16 cellular contexts compared by ENCODE assay signal in the genomic region with DNA sequence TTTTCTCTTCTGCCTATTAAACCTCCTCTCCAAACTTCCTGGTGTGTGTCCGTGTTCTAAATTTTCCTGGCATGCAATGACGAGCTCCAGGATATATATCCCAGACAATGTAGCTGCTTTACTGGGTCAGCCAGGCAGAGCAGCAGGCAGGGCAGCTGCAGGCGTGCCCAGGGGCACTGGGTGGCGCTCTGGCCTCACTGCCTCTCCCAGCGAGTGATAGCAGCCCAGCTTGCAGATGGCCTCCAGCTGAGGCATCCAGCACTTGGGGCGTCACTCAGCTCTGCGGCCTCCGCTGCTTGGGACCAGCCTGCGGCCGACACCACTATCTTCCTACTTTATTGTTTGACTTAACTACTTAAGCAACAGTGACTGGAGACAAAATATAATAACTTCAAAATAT. TPM values are rescaled to one million over a fixed set of nuclear protein-coding genes. Genes with fewer than 3 reads are reported as not detected.
DNase-seq lines count a peak whose midpoint lies in the region; ATAC-seq, FAIRE-seq and TF ChIP-seq lines count a peak whose summit lies in the region.
"Had no signal": no experiment of that assay in that cellular context is flagged by ENCODE, and none has a peak within 500 bp of the region (broad histone marks: within the 10 kb centered on the region; RNA-seq: fewer than 3 reads in every experiment).

No MANE protein-coding gene starts in this region.

- TF ChIP-seq POLR2A in HepG2 (IDR thresholded peaks at IDR 0.05; ENCODE audit: insufficient read depth in 1 of 2, low read depth in 2 of 2, low read length in 2 of 2) (no peak), right lobe of liver (IDR thresholded peaks at IDR 0.05) (no peak), erythroblast (IDR thresholded peaks at IDR 0.05; ENCODE audit: low read length) (no peak), gastroesophageal sphincter (IDR thresholded peaks at IDR 0.05) (no peak)

- BruUV-seq in HepG2 (replicated peaks; lab: Mats Ljungman, UMichigan), result no TSS peak
- no TSS peak for BruUV-seq in OCI-LY7 (replicated peaks; lab: Mats Ljungman, UMichigan)

- H3K4me1 ChIP-seq in HepG2 (ENCODE audit: insufficient read depth, low read length), result no peaks in the 10 kb centered on the region
- H3K4me1 ChIP-seq in right lobe of liver, result peaks cover 0 to 7% (median 0%) of the 10 kb centered on the region in 4 donors
- no peaks in the 10 kb centered on the region for H3K4me1 ChIP-seq in OCI-LY7 (ENCODE audit: insufficient read depth, low read length, poor library complexity, severe bottlenecking)
- H3K4me1 ChIP-seq in gastroesophageal sphincter, result no peaks in the 10 kb centered on the region

- no peak overlapping the region for H3K4me3 Mint-ChIP-seq in T-helper 2 cell treated with Interferon-gamma antibody and Interleukin-4, amounts not matched to agents 5 μg/mL and 100 μg/mL, for 36 hours
- H3K4me3 Mint-ChIP-seq: activated naive CD8-positive, alpha-beta T cell; stimulated activated memory B cell treated with anti-CD40 and anti-IgM and Interleukin-4, amounts not matched to agents 10 μg/mL and 1 μg/mL and 100 μg/mL, for 72 hours; type B pancreatic cell had no signal

- H3K9ac ChIP-seq in HepG2 (ENCODE audit: insufficient read depth, low read depth, low read length), result no peak overlapping the region

- in situ Hi-C loops in HepG2 (cut with HindIII; ENCODE audit: extremely low pct_ligation_motif_present, low pct_unique_long_range_greater_than_20kb), result no loop called here

- CTCF ChIA-PET in HepG2 (lab: Yijun Ruan, JAX; ENCODE audit: low intra/inter-chr PET ratio, low total read pairs), result no interaction called here
- CTCF ChIA-PET in OCI-LY7 (lab: Charles Lee; ENCODE audit: unreplicated experiment), result no interaction called here

- H3K27ac Mint-ChIP-seq in T-helper 2 cell treated with Interferon-gamma antibody and Interleukin-4, amounts not matched to agents 5 μg/mL and 100 μg/mL, for 36 hours, result no peak overlapping the region
- H3K27ac Mint-ChIP-seq: activated naive CD8-positive, alpha-beta T cell; stimulated activated memory B cell treated with anti-CD40 and anti-IgM and Interleukin-4, amounts not matched to agents 10 μg/mL and 1 μg/mL and 100 μg/mL, for 72 hours; type B pancreatic cell had no signal

- H3K27me3 ChIP-seq in HepG2 (ENCODE audit: control insufficient read depth in 1 of 2, insufficient read depth in 2 of 2, low read length in 2 of 2) (no peaks in the 10 kb centered on the region), right lobe of liver (no peaks in the 10 kb centered on the region), gastroesophageal sphincter (no peaks in the 10 kb centered on the region)

- H3K4me2 ChIP-seq in HepG2 (ENCODE audit: low read depth, low read length), result no peak overlapping the region
- H3K4me2 ChIP-seq in OCI-LY7 (ENCODE audit: low read length), result no peak overlapping the region

- no peak for DNase-seq in HepG2 (ENCODE audit: low spot score)
- no peak for DNase-seq in right lobe of liver
- DNase-seq in OCI-LY7 (ENCODE audit: low spot score), result no peak
- DNase-seq in erythroblast (lab: John Stamatoyannopoulos, UW), result peak; percentile 9 to 10
- DNase-seq in NCI-H748 (lab: John Stamatoyannopoulos, UW; ENCODE audit: unreplicated experiment), result no peak
- DNase-seq in NCI-H1694 treated with DMSO at 0.1 percent for 48 hours (lab: John Stamatoyannopoulos, UW), result no peak
- no peak for DNase-seq in T-helper 2 cell treated with Interferon-gamma antibody and Interleukin-4, amounts not matched to agents 5 μg/mL and 100 μg/mL, for 36 hours (ENCODE audit: low spot score)
- DNase-seq: activated CD4-positive, CD25-positive, alpha-beta regulatory T cell; effector memory CD4-positive, alpha-beta T cell; occipital lobe had no signal

- no peaks in the 10 kb centered on the region for H3K9me2 ChIP-seq in OCI-LY7 (ENCODE audit: insufficient read depth, low read length)

- POLR2A ChIA-PET in HepG2 (lab: Yijun Ruan, JAX) (no interaction called here), OCI-LY7 (lab: Charles Lee) (no interaction called here)

- no peak for FAIRE-seq in HepG2 (lab: Jason Lieb, UNC)

- TF ChIP-seq CTCF in HepG2 (CRISPR knock-in tag; IDR thresholded peaks at IDR 0.05), result 0 out of 2 replicates have a peak, but pooled peaks have one; percentile 28
- no peak for TF ChIP-seq CTCF in right lobe of liver (IDR thresholded peaks at IDR 0.05)
- TF ChIP-seq CTCF in OCI-LY7 (conservative IDR thresholded peaks at IDR 0.05; ENCODE audit: low read length), result 0 out of 2 replicates have a peak, but pooled peaks have one; percentile 11
- no peak for TF ChIP-seq CTCF in gastroesophageal sphincter (IDR thresholded peaks at IDR 0.05)

- no peak for TF ChIP-seq RAD21 in HepG2 (CRISPR knock-in tag; IDR thresholded peaks at IDR 0.05)

- no peak overlapping the region for H2AFZ ChIP-seq in HepG2 (ENCODE audit: low read length)
- no peak overlapping the region for H2AFZ ChIP-seq in OCI-LY7 (ENCODE audit: low read length)

- H3K27ac ChIP-seq in HepG2 (ENCODE audit: extremely low read length, insufficient read depth, low read length), result no peak overlapping the region
- H3K27ac ChIP-seq in right lobe of liver, result no peak overlapping the region
- no peak overlapping the region for H3K27ac ChIP-seq in OCI-LY7 (ENCODE audit: low read depth, low read length, poor library complexity, severe bottlenecking)
- H3K27ac ChIP-seq in gastroesophageal sphincter, result no peak overlapping the region

- H3K4me1 Mint-ChIP-seq in T-helper 2 cell treated with Interferon-gamma antibody and Interleukin-4, amounts not matched to agents 5 μg/mL and 100 μg/mL, for 36 hours (ENCODE audit: low read depth), result peaks cover 15% of the 10 kb centered on the region
- H3K4me1 Mint-ChIP-seq: stimulated activated memory B cell treated with anti-CD40 and anti-IgM and Interleukin-4, amounts not matched to agents 10 μg/mL and 1 μg/mL and 100 μg/mL, for 72 hours had no signal

- peaks cover 1 to 7% of the 10 kb centered on the region in 2 experiments; a peak in 2 of 5 replicates for H3K36me3 ChIP-seq in HepG2 (replicated peaks in 1 of 2; ENCODE audit: control insufficient read depth in 1 of 2, insufficient read depth in 2 of 2, low read length in 2 of 2)
- H3K36me3 ChIP-seq in right lobe of liver, result no peaks in the 10 kb centered on the region
- H3K36me3 ChIP-seq in OCI-LY7 (ENCODE audit: insufficient read depth, low read length), result peaks cover 16% of the 10 kb centered on the region
- peaks cover 0 to 26% of the 10 kb centered on the region in 2 donors for H3K36me3 ChIP-seq in gastroesophageal sphincter

- H3K27me3 Mint-ChIP-seq in T-helper 2 cell treated with Interferon-gamma antibody and Interleukin-4, amounts not matched to agents 5 μg/mL and 100 μg/mL, for 36 hours (ENCODE audit: low read depth), result no peaks in the 10 kb centered on the region
- H3K27me3 Mint-ChIP-seq: activated naive CD8-positive, alpha-beta T cell; stimulated activated memory B cell treated with anti-CD40 and anti-IgM and Interleukin-4, amounts not matched to agents 10 μg/mL and 1 μg/mL and 100 μg/mL, for 72 hours; type B pancreatic cell had no signal

- H3K9me3 ChIP-seq in HepG2 (ENCODE audit: low read length), result peaks cover 12% of the 10 kb centered on the region
- H3K9me3 ChIP-seq in right lobe of liver, result peaks cover 0 to 6% (median 0%) of the 10 kb centered on the region in 4 donors
- H3K9me3 ChIP-seq in OCI-LY7 (ENCODE audit: low read length), result no peaks in the 10 kb centered on the region; the same call in 1 of the 2 replicates
- no peaks in the 10 kb centered on the region for H3K9me3 ChIP-seq in gastroesophageal sphincter

- intact Hi-C loops in HepG2 (cut with micrococcal nuclease; ENCODE audit: unreplicated experiment), result no loop called here
- intact Hi-C loops in right lobe of liver (cut with DNase I), result no loop called here
- intact Hi-C loops in OCI-LY7 (cut with micrococcal nuclease; ENCODE audit: unreplicated experiment), result no loop called here

- ATAC-seq in HepG2, result peak; percentile 46; the same call in 2 of the 3 replicates
- ATAC-seq in right lobe of liver, result no peak
- ATAC-seq in gastroesophageal sphincter, result no peak
- ATAC-seq: stimulated activated memory B cell treated with anti-CD40 and anti-IgM and Interleukin-4, amounts not matched to agents 10 μg/mL and 1 μg/mL and 100 μg/mL, for 72 hours had no signal

- H3K36me3 Mint-ChIP-seq in T-helper 2 cell treated with Interferon-gamma antibody and Interleukin-4, amounts not matched to agents 5 μg/mL and 100 μg/mL, for 36 hours (ENCODE audit: low read depth), result peaks cover 43% of the 10 kb centered on the region

- no peaks in the 10 kb centered on the region for H4K20me1 ChIP-seq in HepG2 (ENCODE audit: insufficient read depth, low read length)
- no peaks in the 10 kb centered on the region for H4K20me1 ChIP-seq in OCI-LY7 (ENCODE audit: insufficient read depth, low read length)

- no peak overlapping the region for H3K4me3 ChIP-seq in HepG2 (replicated peaks in 1 of 3; ENCODE audit: insufficient read depth in 1 of 3, low read depth in 2 of 3, low read length in 3 of 3)
- H3K4me3 ChIP-seq in right lobe of liver, result no peak overlapping the region
- H3K4me3 ChIP-seq in OCI-LY7 (ENCODE audit: low read depth, low read length, poor library complexity, severe bottlenecking), result no peak overlapping the region
- no peak overlapping the region for H3K4me3 ChIP-seq in gastroesophageal sphincter

- no peak for TF ChIP-seq EP300 in HepG2 (IDR thresholded peaks at IDR 0.05; ENCODE audit: low read depth in 2 of 2, low read length in 2 of 2)
- no peak for TF ChIP-seq EP300 in HepG2 (CRISPR knock-in tag; IDR thresholded peaks at IDR 0.05; ENCODE audit: borderline replicate concordance)
- TF ChIP-seq EP300 in gastroesophageal sphincter (IDR thresholded peaks at IDR 0.05), result no peak

- 96% methylated on average over 9 of the region's 10 CpGs for WGBS in HepG2 (ENCODE audit: low lambda C conversion rate)
- 90% methylated on average over 9 of the region's 10 CpGs for WGBS in right lobe of liver (ENCODE audit: insufficient coverage, low coverage, low lambda C conversion rate, missing lambda C conversion rate)
- 61 to 80% methylated on average over 2 to 6 of the region's 10 CpGs for WGBS in gastroesophageal sphincter (ENCODE audit: low coverage in 1 of 2), 2 donors

- H3K9me3 Mint-ChIP-seq in T-helper 2 cell treated with Interferon-gamma antibody and Interleukin-4, amounts not matched to agents 5 μg/mL and 100 μg/mL, for 36 hours, result peaks cover 16% of the 10 kb centered on the region
- H3K9me3 Mint-ChIP-seq: stimulated activated memory B cell treated with anti-CD40 and anti-IgM and Interleukin-4, amounts not matched to agents 10 μg/mL and 1 μg/mL and 100 μg/mL, for 72 hours had no signal

- H3K79me2 ChIP-seq in HepG2 (ENCODE audit: insufficient read depth, low read length), result no peaks in the 10 kb centered on the region
- no peaks in the 10 kb centered on the region for H3K79me2 ChIP-seq in OCI-LY7 (ENCODE audit: insufficient read depth, low read depth, low read length)

RNA-seq across cellular contexts. Expression of a gene that starts 23.0 kb away (rescaled TPM):
- 75.4 and 153 TPM in 2 replicates for total RNA-seq in HepG2 (2016; rRNA removed; fragmentation: Illumina TruSeq; extraction: Trizol)
- 4.5 TPM in 2 replicates for total RNA-seq in HepG2 (2016; cell fraction: cytosol; rRNA removed; fragmentation: Illumina TruSeq; extraction: Trizol; ENCODE audit: low read depth)
- total RNA-seq in HepG2 (2016; cell fraction: insoluble cytoplasmic fraction; rRNA removed; fragmentation: Illumina TruSeq; extraction: Trizol), result 73.9 and 131 TPM in 2 replicates
- 12.0 and 16.0 TPM in 2 replicates for total RNA-seq in HepG2 (2016; cell fraction: membrane; rRNA removed; fragmentation: Illumina TruSeq; extraction: Trizol)
- total RNA-seq in HepG2 (2016; cell fraction: nucleus; rRNA removed; fragmentation: Illumina TruSeq; extraction: Trizol), result 65.0 and 67.0 TPM in 2 replicates
- polyA plus RNA-seq in HepG2 (2011; rRNA removed), result 25.6 and 33.3 TPM in 2 replicates
- 21.1 and 24.7 TPM in 2 replicates for polyA plus RNA-seq in HepG2 (2011; cell fraction: cytosol; rRNA removed)
- 53.3 and 61.9 TPM in 2 replicates for polyA plus RNA-seq in HepG2 (2011; cell fraction: nucleus; rRNA removed)
- polyA plus RNA-seq in HepG2 (2012), result 21.2 and 31.8 TPM in 2 replicates
- 0.36 and 0.42 TPM in 2 replicates for polyA plus RNA-seq in HepG2 (2016; cell fraction: cytosol; fragmentation: Illumina TruSeq; extraction: Trizol; ENCODE audit: low read depth)
- 30.7 and 31.3 TPM in 2 replicates for polyA plus RNA-seq in HepG2 (2016; cell fraction: insoluble cytoplasmic fraction; fragmentation: Illumina TruSeq; extraction: Trizol; ENCODE audit: low read depth)
- 1.7 and 1.8 TPM in 2 replicates for polyA plus RNA-seq in HepG2 (2016; cell fraction: membrane; fragmentation: Illumina TruSeq; extraction: Trizol; ENCODE audit: low read depth)
- polyA plus RNA-seq in HepG2 (2016; cell fraction: nucleus; fragmentation: Illumina TruSeq; extraction: Trizol; ENCODE audit: insufficient read depth, low read depth), result 40.8 and 51.8 TPM in 2 replicates
- 23.8 and 28.1 TPM in 2 replicates for polyA minus RNA-seq in HepG2 (2011; rRNA and poly(A)+ RNA removed; ENCODE audit: low replicate concordance)
- polyA minus RNA-seq in HepG2 (2011; cell fraction: cytosol; rRNA and poly(A)+ RNA removed), result 87.0 and 107 TPM in 2 replicates
- polyA minus RNA-seq in HepG2 (2011; cell fraction: nucleus; rRNA and poly(A)+ RNA removed), result 150 and 178 TPM in 2 replicates
- total RNA-seq in right lobe of liver, result 10 to 100 TPM; 17.5 to 46.5 (median 24.7) TPM
- 40.6 and 49.3 TPM in 2 replicates for total RNA-seq in OCI-LY7 (2014; rRNA removed; shearing (Covaris generic))
- total RNA-seq in OCI-LY7 (2022), result 92.4 and 92.7 TPM in 2 replicates
- total RNA-seq in gastroesophageal sphincter, result 10 to 100 TPM; 29.9 to 87.6 (median 46.7) TPM

RNA-seq across cellular contexts. Expression of a gene that starts 30.2 kb away (rescaled TPM):
- total RNA-seq in HepG2 (2016; rRNA removed; fragmentation: Illumina TruSeq; extraction: Trizol), result not detected in 2 replicates
- not detected in 2 replicates for total RNA-seq in HepG2 (2016; cell fraction: cytosol; rRNA removed; fragmentation: Illumina TruSeq; extraction: Trizol; ENCODE audit: low read depth)
- total RNA-seq in HepG2 (2016; cell fraction: insoluble cytoplasmic fraction; rRNA removed; fragmentation: Illumina TruSeq; extraction: Trizol), result not detected in 2 replicates
- not detected in 2 replicates for total RNA-seq in HepG2 (2016; cell fraction: membrane; rRNA removed; fragmentation: Illumina TruSeq; extraction: Trizol)
- total RNA-seq in HepG2 (2016; cell fraction: nucleus; rRNA removed; fragmentation: Illumina TruSeq; extraction: Trizol), result not detected in 2 replicates
- not detected in 2 replicates for polyA plus RNA-seq in HepG2 (2011; rRNA removed)
- polyA plus RNA-seq in HepG2 (2011; cell fraction: cytosol; rRNA removed), result not detected in 2 replicates
- polyA plus RNA-seq in HepG2 (2011; cell fraction: nucleus; rRNA removed), result not detected in 2 replicates
- polyA plus RNA-seq in HepG2 (2012), result 0.09 and 0.19 TPM in 2 replicates
- polyA plus RNA-seq in HepG2 (2016; cell fraction: cytosol; fragmentation: Illumina TruSeq; extraction: Trizol; ENCODE audit: low read depth), result not detected in 2 replicates
- not detected in 2 replicates for polyA plus RNA-seq in HepG2 (2016; cell fraction: insoluble cytoplasmic fraction; fragmentation: Illumina TruSeq; extraction: Trizol; ENCODE audit: low read depth)
- not detected in 2 replicates for polyA plus RNA-seq in HepG2 (2016; cell fraction: membrane; fragmentation: Illumina TruSeq; extraction: Trizol; ENCODE audit: low read depth)
- polyA plus RNA-seq in HepG2 (2016; cell fraction: nucleus; fragmentation: Illumina TruSeq; extraction: Trizol; ENCODE audit: insufficient read depth, low read depth), result not detected in 2 replicates
- not detected in 2 replicates for polyA minus RNA-seq in HepG2 (2011; rRNA and poly(A)+ RNA removed; ENCODE audit: low replicate concordance)
- not detected in 2 replicates for polyA minus RNA-seq in HepG2 (2011; cell fraction: cytosol; rRNA and poly(A)+ RNA removed)
- not detected in 2 replicates for polyA minus RNA-seq in HepG2 (2011; cell fraction: nucleus; rRNA and poly(A)+ RNA removed)
- total RNA-seq in right lobe of liver, result not detected
- total RNA-seq in OCI-LY7 (2014; rRNA removed; shearing (Covaris generic)), result not detected in 2 replicates
- not detected in 2 replicates for total RNA-seq in OCI-LY7 (2022)
- total RNA-seq in gastroesophageal sphincter, result not detected
- total RNA-seq: glomerular endothelial cell, kidney epithelial cell, occipital lobe had no signal

Comparison
In these comparisons a context has a peak if more than half of its experiments do, and no peak if none do; other contexts are left out.
1. CTCF ChIP-seq: peak in HepG2 (single experiment) and OCI-LY7 (single experiment); none in right lobe of liver (0 of 4) and gastroesophageal sphincter (0 of 4).
2. DNase-seq: peak in erythroblast (2 of 2); none in HepG2 (single experiment), right lobe of liver (0 of 3), OCI-LY7 (single experiment), NCI-H748 (single experiment), NCI-H1694 treated with DMSO at 0.1 percent for 48 hours (single experiment) and T-helper 2 cell treated with Interferon-gamma antibody and Interleukin-4, amounts not matched to agents 5 μg/mL and 100 μg/mL, for 36 hours (single experiment).